ENCODE assay signal across 9 cellular contexts in the genomic region with DNA sequence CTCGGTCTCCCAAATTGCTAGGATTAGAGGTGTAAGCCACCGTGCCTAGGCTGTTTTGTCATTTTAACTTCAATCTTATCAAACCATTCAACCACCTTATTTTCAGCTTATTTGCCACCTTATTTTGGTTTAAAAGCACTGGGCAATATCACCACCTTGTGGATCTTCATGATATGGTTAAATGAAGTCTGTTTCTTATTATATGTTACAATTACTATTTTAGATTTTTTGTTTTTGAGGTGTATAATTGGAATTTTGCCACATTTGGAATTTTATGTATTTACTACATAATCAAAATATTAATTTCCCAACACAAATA. TPM values are rescaled to one million over a fixed set of nuclear protein-coding genes. Genes with fewer than 3 reads are reported as not detected.
DNase-seq lines count a peak whose midpoint lies in the region; ATAC-seq and TF ChIP-seq lines count a peak whose summit lies in the region.
"Had no signal": no experiment of that assay in that cellular context is flagged by ENCODE, and none has a peak within 500 bp of the region (broad histone marks: within the 10 kb centered on the region; RNA-seq: fewer than 3 reads in every experiment).

No MANE protein-coding gene starts in this region.

- TF ChIP-seq CTCF in brain (conservative IDR thresholded peaks at IDR 0.05) = peak; percentile 66 to 73
- TF ChIP-seq CTCF in nephron progenitor cell (IDR thresholded peaks at IDR 0.05) = peak; percentile 50
- TF ChIP-seq CTCF in Peyer's patch (IDR thresholded peaks at IDR 0.05) = peak in 3 of 6 experiments; percentile 14 to 35 (median 20)

- DNase-seq in EL = peak; percentile 58
- peak; percentile 55 for DNase-seq in NCI-H1694 treated with DMSO at 0.1 percent for 48 hours (lab: John Stamatoyannopoulos, UW)
- DNase-seq in nephron progenitor cell = no peak
- no peak for DNase-seq in stimulated activated naive CD8-positive, alpha-beta T cell treated with anti-CD3 and anti-CD28 coated beads, Interleukin-15, Interleukin-2, amounts not matched to agents 100 U/mL and 50 U/mL, for 24 hours
- DNase-seq in Peyer's patch = no peak

- H3K4me3 ChIP-seq in Peyer's patch = no peak overlapping the region
- H3K4me3 ChIP-seq: thoracic aorta had no signal

- ATAC-seq in GM18511 (IDR thresholded peaks at IDR 0.05; ENCODE audit: unreplicated experiment) (no peak), GM19397 (IDR thresholded peaks at IDR 0.05; ENCODE audit: unreplicated experiment) (no peak)
- ATAC-seq in stimulated activated naive CD8-positive, alpha-beta T cell treated with anti-CD3 and anti-CD28 coated beads, Interleukin-15, Interleukin-2, amounts not matched to agents 100 U/mL and 50 U/mL, for 24 hours = no peak

- H3K27me3 Mint-ChIP-seq in brain (no peaks in the 10 kb centered on the region), nephron progenitor cell (ENCODE audit: low read depth, poor library complexity) (no peaks in the 10 kb centered on the region)

- no peaks in the 10 kb centered on the region for H3K36me3 Mint-ChIP-seq in brain
- H3K36me3 Mint-ChIP-seq in nephron progenitor cell (ENCODE audit: low read depth) = no peaks in the 10 kb centered on the region

- no peaks in the 10 kb centered on the region for H3K27me3 ChIP-seq in Peyer's patch

- H3K4me1 Mint-ChIP-seq in brain = peaks cover 3% of the 10 kb centered on the region
- H3K4me1 Mint-ChIP-seq in nephron progenitor cell = no peaks in the 10 kb centered on the region

- H3K36me3 ChIP-seq in Peyer's patch = no peaks in the 10 kb centered on the region
- H3K36me3 ChIP-seq: thoracic aorta had no signal

- TF ChIP-seq POLR2A in Peyer's patch (IDR thresholded peaks at IDR 0.05) = no peak

- H3K27ac Mint-ChIP-seq in brain (no peak overlapping the region), nephron progenitor cell (no peak overlapping the region)

- no peaks in the 10 kb centered on the region for H3K4me1 ChIP-seq in Peyer's patch

- no peaks in the 10 kb centered on the region for H3K9me3 ChIP-seq in Peyer's patch
- H3K9me3 ChIP-seq: thoracic aorta had no signal

- no peaks in the 10 kb centered on the region for H3K9me3 Mint-ChIP-seq in brain
- no peaks in the 10 kb centered on the region for H3K9me3 Mint-ChIP-seq in nephron progenitor cell

- no peak overlapping the region for H3K4me3 Mint-ChIP-seq in brain
- H3K4me3 Mint-ChIP-seq in nephron progenitor cell = no peak overlapping the region

- no peak overlapping the region for H3K27ac ChIP-seq in Peyer's patch
- H3K27ac ChIP-seq: thoracic aorta had no signal

RNA-seq across cellular contexts. Expression of a gene that starts 43.8 kb away (rescaled TPM):
- polyA plus RNA-seq in brain (ENCODE audit: insufficient read depth, low read depth, low replicate concordance) = 0.22 TPM
- total RNA-seq in Peyer's patch = 10 to 100 TPM in 1 of 4 donors, 1 to 10 TPM in 3; 7.5 to 19.8 (median 8.7) TPM

Comparison
In these comparisons a context has a peak if more than half of its experiments do, and no peak if none do; other contexts are left out.
1. DNase-seq: peak in EL (single experiment) and NCI-H1694 treated with DMSO at 0.1 percent for 48 hours (single experiment); none in nephron progenitor cell (single experiment), stimulated activated naive CD8-positive, alpha-beta T cell treated with anti-CD3 and anti-CD28 coated beads, Interleukin-15, Interleukin-2, amounts not matched to agents 100 U/mL and 50 U/mL, for 24 hours (single experiment) and Peyer's patch (0 of 3).